Comparison of ENCODE assay signal across 8 cellular contexts in the genomic region with DNA sequence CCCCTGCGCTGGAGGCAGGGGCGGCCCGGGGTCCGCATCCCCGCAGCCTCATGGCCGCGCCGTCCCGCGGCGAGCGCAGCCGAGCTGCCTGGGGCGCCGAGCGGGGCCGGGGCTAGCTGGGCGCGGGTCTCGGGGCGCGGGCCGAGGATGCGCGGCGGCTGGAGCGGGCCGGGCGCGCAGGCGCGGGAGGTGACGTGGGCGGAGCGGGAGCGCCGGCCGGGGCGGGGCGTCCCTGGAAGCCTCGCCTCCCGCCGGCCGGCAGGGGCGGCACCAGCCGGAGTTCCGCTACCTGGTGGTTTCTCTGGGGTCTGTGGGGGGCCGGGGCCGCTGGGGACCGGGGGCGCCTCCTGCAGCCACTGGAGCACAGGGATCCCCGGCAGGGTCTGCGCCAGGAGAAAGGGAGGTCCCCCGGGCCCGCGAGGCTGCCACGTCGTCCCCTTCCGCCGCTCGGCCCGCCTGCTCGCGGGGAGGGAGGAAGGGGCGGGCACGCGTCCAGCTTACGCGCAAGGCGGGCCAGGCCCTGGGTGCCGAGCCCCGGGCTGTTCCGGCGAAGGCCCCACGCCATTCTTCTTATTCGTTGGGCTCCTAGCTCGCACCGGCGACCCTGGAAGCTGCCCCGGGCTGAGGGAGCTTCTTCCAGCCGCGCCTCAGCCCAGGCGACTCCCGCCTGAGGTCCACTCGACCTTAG. TPM values are rescaled to one million over a fixed set of nuclear protein-coding genes. Genes with fewer than 3 reads are reported as not detected.
DNase-seq lines count a peak whose midpoint lies in the region; ATAC-seq and TF ChIP-seq lines count a peak whose summit lies in the region.

A gene with protein sequence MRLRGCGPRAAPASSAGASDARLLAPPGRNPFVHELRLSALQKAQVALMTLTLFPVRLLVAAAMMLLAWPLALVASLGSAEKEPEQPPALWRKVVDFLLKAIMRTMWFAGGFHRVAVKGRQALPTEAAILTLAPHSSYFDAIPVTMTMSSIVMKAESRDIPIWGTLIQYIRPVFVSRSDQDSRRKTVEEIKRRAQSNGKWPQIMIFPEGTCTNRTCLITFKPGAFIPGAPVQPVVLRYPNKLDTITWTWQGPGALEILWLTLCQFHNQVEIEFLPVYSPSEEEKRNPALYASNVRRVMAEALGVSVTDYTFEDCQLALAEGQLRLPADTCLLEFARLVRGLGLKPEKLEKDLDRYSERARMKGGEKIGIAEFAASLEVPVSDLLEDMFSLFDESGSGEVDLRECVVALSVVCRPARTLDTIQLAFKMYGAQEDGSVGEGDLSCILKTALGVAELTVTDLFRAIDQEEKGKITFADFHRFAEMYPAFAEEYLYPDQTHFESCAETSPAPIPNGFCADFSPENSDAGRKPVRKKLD (minus strand): TSS at position 168 of the 688 bp plus-strand sequence. CDS start 116 bp downstream, at position 52.

- H3K27ac ChIP-seq in AG04450 (ENCODE audit: low read depth, low read length): peak within 1 kb of the TSS; percentile 75

- no peak for DNase-seq in AG04450 (ENCODE audit: low read depth, low spot score)
- peak; percentile 90 for DNase-seq in NCI-H2227 (lab: John Stamatoyannopoulos, UW; ENCODE audit: unreplicated experiment)
- DNase-seq in activated CD4-positive, alpha-beta T cell treated with anti-CD3 and anti-CD28 coated beads for 24 hours (ENCODE audit: low read depth in 2 of 2): peak; percentile 63 to 65
- DNase-seq in chondrocyte (ENCODE audit: low spot score): peak; percentile 81
- peak; percentile 82 for DNase-seq in kidney tubule cell (ENCODE audit: low spot score)
- DNase-seq in stimulated activated CD4-positive, alpha-beta T cell treated with anti-CD3 and anti-CD28 coated beads, Interleukin-1b, Interleukin-23, amount 100 ng/mL, for 1 hour (ENCODE audit: low read depth in 2 of 2): peak; percentile 38 to 62

- peak within 1 kb of the TSS; percentile 6 for H3K27ac Mint-ChIP-seq in chondrocyte (ENCODE audit: unreplicated experiment)

- H3K9me3 Mint-ChIP-seq in chondrocyte (ENCODE audit: low read depth): no peaks in the 10 kb centered on the region

- peak within 1 kb of the TSS; percentile 75 for H3K4me3 ChIP-seq in AG04450 (ENCODE audit: low read depth, low read length)

- no peaks in the 10 kb centered on the region for H3K36me3 Mint-ChIP-seq in chondrocyte (ENCODE audit: low read depth)

- H3K27me3 ChIP-seq in AG04450 (ENCODE audit: control insufficient read depth, insufficient read depth, low read length): peaks cover 4% of the 10 kb centered on the region

- H3K27me3 Mint-ChIP-seq in chondrocyte (ENCODE audit: low read depth): peaks cover 12% of the 10 kb centered on the region

- POLR2A ChIA-PET in AG04450 (lab: Yijun Ruan, JAX): interaction anchor here (1.4 kb wide), 1 partner anchor 85 kb away, joined by 3 read pairs; no protein-coding TSS in a partner anchor

- H3K4me3 Mint-ChIP-seq in chondrocyte (ENCODE audit: unreplicated experiment): peak within 1 kb of the TSS; percentile 80

- CTCF ChIA-PET in AG04450 (lab: Charles Lee): no interaction called here

- no peak for TF ChIP-seq CTCF in AG04450 (IDR thresholded peaks at IDR 0.05; ENCODE audit: low read depth, low read length)
- peak; percentile 63 for TF ChIP-seq CTCF in chondrocyte (IDR thresholded peaks at IDR 0.05)

- no peaks in the 10 kb centered on the region; the same call in 1 of the 2 replicates for H3K9me3 ChIP-seq in AG04450 (ENCODE audit: control insufficient read depth, insufficient read depth, low read length)

- peaks cover 15% of the 10 kb centered on the region for H3K4me1 Mint-ChIP-seq in chondrocyte (ENCODE audit: low read depth)

- ATAC-seq in GM18873 (IDR thresholded peaks at IDR 0.05; ENCODE audit: low FRiP score, unreplicated experiment) (peak; percentile 52), HG03103 (IDR thresholded peaks at IDR 0.05; ENCODE audit: low read depth, unreplicated experiment) (peak; percentile 65)

RNA-seq across cellular contexts. Expression of the gene that starts here (rescaled TPM):
- 23.4 and 23.5 TPM in 2 replicates for polyA plus RNA-seq in AG04450 (2011; rRNA removed)
- 18.9 and 26.5 TPM in 2 replicates for polyA minus RNA-seq in AG04450 (2011; rRNA and poly(A)+ RNA removed)
- 39.9 to 49.4 TPM (median 46.4 TPM) in 3 replicates for total RNA-seq in chondrocyte
